Comparison of ENCODE assay signal across 8 cellular contexts in genomic region chr4:145177906-145178538, GRCh38. TPM values are rescaled to one million over a fixed set of nuclear protein-coding genes. Genes with fewer than 3 reads are reported as not detected.
DNase-seq lines count a peak whose midpoint lies in the region; ATAC-seq and TF ChIP-seq lines count a peak whose summit lies in the region.

No MANE protein-coding gene starts in this region.

- peaks cover 8% of the 10 kb centered on the region for H3F3A ChIP-seq in neural progenitor cell (ENCODE audit: low read depth)

- H3K27ac ChIP-seq in heart right ventricle (peak overlapping the region; percentile 45 to 99 (median 97)), neural progenitor cell (no peak overlapping the region)

- no peak overlapping the region for H2AFZ ChIP-seq in neural progenitor cell (replicated peaks)

- peaks cover 0 to 15% (median 0%) of the 10 kb centered on the region in 9 donors for H3K36me3 ChIP-seq in heart right ventricle
- H3K36me3 ChIP-seq in neural progenitor cell, result no peaks in the 10 kb centered on the region

- H3K9me3 ChIP-seq in heart right ventricle, result no peaks in the 10 kb centered on the region
- no peaks in the 10 kb centered on the region for H3K9me3 ChIP-seq in neural progenitor cell (ENCODE audit: low read depth)

- 5 to 6% methylated on average over 9 of the region's 9 CpGs for WGBS in heart right ventricle, 2 donors

- H4K20me1 ChIP-seq in neural progenitor cell (ENCODE audit: low read depth), result peaks cover 52% of the 10 kb centered on the region

- no peaks in the 10 kb centered on the region for H3K27me3 Mint-ChIP-seq in neural progenitor cell (ENCODE audit: insufficient read depth, low read depth)

- H3K4me3 Mint-ChIP-seq in neural progenitor cell, result peak overlapping the region; percentile 98

- no peaks in the 10 kb centered on the region for H3K9me3 Mint-ChIP-seq in neural progenitor cell

- H3K4me2 ChIP-seq in neural progenitor cell, result peak overlapping the region; percentile 94

- peaks cover 24% of the 10 kb centered on the region for H3K4me1 Mint-ChIP-seq in neural progenitor cell

- no peak overlapping the region for H3K9ac ChIP-seq in neural progenitor cell

- H3K4me1 ChIP-seq in heart right ventricle, result peaks cover 4 to 50% (median 38%) of the 10 kb centered on the region in 9 donors
- H3K4me1 ChIP-seq in neural progenitor cell, result peaks cover 25% of the 10 kb centered on the region

- peaks cover 14% of the 10 kb centered on the region for H3K36me3 Mint-ChIP-seq in neural progenitor cell

- TF ChIP-seq CTCF in heart right ventricle (IDR thresholded peaks at IDR 0.05), result no peak
- TF ChIP-seq CTCF in epithelial cell of esophagus (IDR thresholded peaks at IDR 0.05; ENCODE audit: insufficient read depth, low read depth, low read length, missing control alignments), result no peak
- TF ChIP-seq CTCF in neural progenitor cell (IDR thresholded peaks at IDR 0.05), result no peak

- peaks cover 68% of the 10 kb centered on the region for H3K79me2 ChIP-seq in neural progenitor cell (ENCODE audit: low read depth)

- H3K27ac Mint-ChIP-seq in neural progenitor cell, result no peak overlapping the region

- intact Hi-C loops in heart right ventricle (cut with DNase I), result loop anchor here in 2 of 10 donors (5.0 to 10.0 kb wide), 2 partner anchors 304 to 307 kb away; partner anchors contain the start of gene SMAD1 (in 2 of the 2)
- intact Hi-C loops in Right ventricle myocardium superior (cut with DNase I), result no loop called here
- intact Hi-C loops in posterior vena cava (cut with DNase I), result no loop called here

- no peaks in the 10 kb centered on the region for H3K27me3 ChIP-seq in heart right ventricle
- no peaks in the 10 kb centered on the region for H3K27me3 ChIP-seq in neural progenitor cell

- DNase-seq in heart right ventricle, result peak in 1 of 2 donors; percentile 20
- no peak for DNase-seq in Right ventricle myocardium superior
- DNase-seq in SKM-1 treated with dmso at 0.1 percent for 144 hours (lab: John Stamatoyannopoulos, UW; ENCODE audit: unreplicated experiment), result peak; percentile 65
- peak; percentile 50 for DNase-seq in epithelial cell of esophagus (ENCODE audit: low read depth)
- no peak for DNase-seq in neural progenitor cell (ENCODE audit: low spot score)
- DNase-seq in posterior vena cava (ENCODE audit: low spot score), result no peak
- no peak for DNase-seq in ureter (ENCODE audit: low spot score)

- H3K4me3 ChIP-seq in heart right ventricle (peak overlapping the region; percentile 51 to 89 (median 80)), epithelial cell of esophagus (ENCODE audit: low read length) (peak overlapping the region; percentile 57), neural progenitor cell (peak overlapping the region; percentile 99)

- ATAC-seq in heart right ventricle (peak in 2 of 8 donors; percentile 14 to 21), Right ventricle myocardium superior (ENCODE audit: poor library complexity) (no peak), GM21786 (IDR thresholded peaks at IDR 0.05; ENCODE audit: unreplicated experiment) (no peak)

RNA-seq across cellular contexts. Expression of gene OTUD4, which starts 2.4 kb away (rescaled TPM):
- 10 to 100 TPM; 22.5 to 36.7 (median 26.9) TPM for total RNA-seq in heart right ventricle
- polyA plus RNA-seq in heart right ventricle, result 10 to 100 TPM in 1 of 2 donors, 1 to 10 TPM in 1; 9.3 to 13.2 TPM
- 36.2 TPM for total RNA-seq in Right ventricle myocardium superior
- 29.4 and 34.3 TPM in 2 replicates for total RNA-seq in neural progenitor cell (ENCODE audit: low replicate concordance)
- total RNA-seq in posterior vena cava, result 10 to 100 TPM; 27.1 to 41.9 TPM
- total RNA-seq in ureter, result 46.2 TPM

Comparison
In these comparisons a context has a peak if more than half of its experiments do, and no peak if none do; other contexts are left out.
1. DNase-seq: peak in SKM-1 treated with dmso at 0.1 percent for 144 hours (single experiment) and epithelial cell of esophagus (single experiment); none in Right ventricle myocardium superior (single experiment), neural progenitor cell (single experiment), posterior vena cava (single experiment) and ureter (single experiment).
2. Peak in every context shown above with its lines, with median percentiles within 50 percentile points of each other: H3K4me3 ChIP-seq.